In genomic region chr14:58072288-58073071, GRCh38 we compare ENCODE assay signal across 8 cellular contexts.
DNase-seq lines count a peak whose midpoint lies in the region; ATAC-seq and TF ChIP-seq lines count a peak whose summit lies in the region.

No MANE protein-coding gene starts in this region.

- ATAC-seq in GM19351 (IDR thresholded peaks at IDR 0.05; ENCODE audit: unreplicated experiment), result peak; percentile 90
- ATAC-seq in foreskin keratinocyte, result peak; percentile 81

- H3K27ac ChIP-seq in foreskin keratinocyte (no peak overlapping the region), vagina (no peak overlapping the region)

- H3K9me3 ChIP-seq in vagina, result no peaks in the 10 kb centered on the region

- DNase-seq in COLO829 (ENCODE audit: low spot score) (peak; percentile 55), HS-27A (ENCODE audit: low read depth) (peak; percentile 26), NCI-H748 (lab: John Stamatoyannopoulos, UW; ENCODE audit: unreplicated experiment) (peak; percentile 70), activated T-cell treated with anti-CD3 and anti-CD28 coated beads for 4 hours (peak; percentile 23), foreskin keratinocyte (peak; percentile 18 to 37), occipital lobe (lab: John Stamatoyannopoulos, UW) (peak; percentile 17), vagina (ENCODE audit: extremely low spot score in 2 of 2) (no peak)

- peak overlapping the region; percentile 21 to 25 for H3K4me3 ChIP-seq in vagina

- H3K4me1 ChIP-seq in foreskin keratinocyte, result peaks cover 11% of the 10 kb centered on the region
- H3K4me1 ChIP-seq in vagina, result no peaks in the 10 kb centered on the region

- intact Hi-C loops in vagina (cut with DNase I), result loop anchor here (10.0 kb wide), 1 partner anchor 588 kb away; no protein-coding TSS in a partner anchor

- H3K27me3 ChIP-seq in foreskin keratinocyte (no peaks in the 10 kb centered on the region), vagina (no peaks in the 10 kb centered on the region)

- no peak for TF ChIP-seq POLR2A in vagina (IDR thresholded peaks at IDR 0.05)

- peak; percentile 77 for TF ChIP-seq CTCF in foreskin keratinocyte (conservative IDR thresholded peaks at IDR 0.05)
- peak; percentile 68 to 78 (median 69) for TF ChIP-seq CTCF in vagina (IDR thresholded peaks at IDR 0.05)

- no peaks in the 10 kb centered on the region for H3K36me3 ChIP-seq in vagina

Comparison
In these comparisons a context has a peak if more than half of its experiments do, and no peak if none do; other contexts are left out.
1. DNase-seq: peak in COLO829 (single experiment), HS-27A (single experiment), NCI-H748 (single experiment), activated T-cell treated with anti-CD3 and anti-CD28 coated beads for 4 hours (single experiment), foreskin keratinocyte (2 of 2) and occipital lobe (single experiment); none in vagina (0 of 2).